Comparison of ENCODE assay signal across 8 cellular contexts in the genomic region with DNA sequence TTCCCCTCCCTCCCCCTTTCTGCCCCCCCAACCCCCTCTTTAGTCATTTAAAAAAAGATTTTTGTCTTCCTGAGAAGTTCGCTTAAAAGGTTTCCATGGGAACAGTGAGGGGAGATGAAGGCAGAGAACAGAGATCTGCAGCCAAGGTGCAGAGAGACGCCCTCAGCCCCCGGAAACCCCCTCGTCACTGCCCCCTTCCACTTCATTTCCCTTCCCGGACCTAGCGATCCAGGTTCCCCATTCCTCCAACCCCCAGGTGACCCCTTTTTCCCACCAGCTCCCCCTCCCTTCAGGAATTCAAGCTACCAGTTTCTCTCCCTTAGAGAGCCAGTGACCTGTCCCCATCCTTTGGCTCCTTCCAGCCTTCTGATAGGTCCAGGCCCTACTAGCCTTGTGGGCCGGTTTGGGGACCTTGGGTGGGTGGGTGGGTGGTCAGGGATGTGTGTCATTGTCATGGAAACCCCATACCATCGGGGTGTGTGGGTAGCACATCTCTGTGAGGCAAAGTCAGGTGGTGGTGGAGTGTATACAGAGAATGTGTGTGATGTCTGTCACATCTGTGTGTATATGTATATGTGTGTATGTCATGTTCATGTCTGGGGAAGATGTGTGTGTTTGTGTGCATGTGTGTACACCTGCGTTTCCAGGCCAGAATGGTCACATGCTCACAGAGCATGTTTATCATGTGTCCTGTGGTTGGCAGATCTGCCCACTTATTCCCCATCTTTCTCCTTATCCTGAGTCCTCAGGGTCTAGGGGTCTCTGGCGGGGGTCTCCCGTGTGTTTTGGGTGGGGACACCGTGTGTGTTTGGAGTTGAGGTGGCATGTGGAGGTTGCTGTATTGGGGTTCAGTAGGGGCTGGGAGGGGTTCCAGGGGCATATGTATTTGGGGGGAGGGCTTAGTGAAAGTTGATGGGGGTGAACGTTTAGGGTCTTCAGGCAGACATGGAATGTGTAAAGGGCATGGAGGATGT. TPM values are rescaled to one million over a fixed set of nuclear protein-coding genes. Genes with fewer than 3 reads are reported as not detected.
A peak's percentile ranks its signal among the peaks of the same experiment; 100 is the strongest.
DNase-seq lines count a peak whose midpoint lies in the region; ATAC-seq lines count a peak whose summit lies in the region.

No MANE protein-coding gene starts in this region.

- H3K4me1 ChIP-seq in NT2/D1 (ENCODE audit: insufficient read depth, insufficient read length) = peaks cover 19% of the 10 kb centered on the region
- peaks cover 63% of the 10 kb centered on the region for H3K4me1 ChIP-seq in mononuclear cell (ENCODE audit: insufficient read depth, low read length)

- DNase-seq in ELR (ENCODE audit: low read depth) = peak; percentile 33
- DNase-seq in NT2/D1 (ENCODE audit: low read depth, low spot score) = no peak
- DNase-seq in central memory CD4-positive, alpha-beta T cell = peak; percentile 56
- no peak for DNase-seq in HPDE6-E6E7 (ENCODE audit: extremely low spot score)
- no peak for DNase-seq in mesenteric fat pad (ENCODE audit: low spot score)

- peaks cover 20% of the 10 kb centered on the region for H3K36me3 ChIP-seq in NT2/D1 (ENCODE audit: insufficient read depth, insufficient read length, low read length)

- H3K9ac ChIP-seq in NT2/D1 (ENCODE audit: insufficient read length, low read depth) = peak overlapping the region; percentile 79

- no peaks in the 10 kb centered on the region for H3K9me3 ChIP-seq in NT2/D1 (ENCODE audit: insufficient read depth, low read length)
- H3K9me3 ChIP-seq in mononuclear cell (ENCODE audit: low read depth, low read length) = no peaks in the 10 kb centered on the region

- ATAC-seq in GM18870 (IDR thresholded peaks at IDR 0.05; ENCODE audit: unreplicated experiment) (no peak), GM18909 (IDR thresholded peaks at IDR 0.05; ENCODE audit: poor library complexity, unreplicated experiment) (no peak)

- H3K27me3 ChIP-seq in NT2/D1 (ENCODE audit: insufficient read depth, insufficient read length) (no peaks in the 10 kb centered on the region), mononuclear cell (ENCODE audit: insufficient read depth, low read length) (no peaks in the 10 kb centered on the region)

- peak overlapping the region; percentile 54 for H3K4me3 ChIP-seq in NT2/D1 (ENCODE audit: insufficient read length, low read depth)
- H3K4me3 ChIP-seq in mononuclear cell (ENCODE audit: low read length) = peak overlapping the region; percentile 42

RNA-seq across cellular contexts. Expression of gene SYNGAP1, which starts 7.0 kb away (rescaled TPM):
- total RNA-seq in mononuclear cell (10.5 TPM), mesenteric fat pad (14.1 TPM)

RNA-seq across cellular contexts. Expression of gene CUTA, which starts 9.0 kb away (rescaled TPM):
- total RNA-seq in mononuclear cell = 66.3 TPM
- 103 TPM for total RNA-seq in mesenteric fat pad

RNA-seq across cellular contexts. Expression of gene PHF1, which starts 16.1 kb away (rescaled TPM):
- total RNA-seq in mononuclear cell = 78.5 TPM
- total RNA-seq in mesenteric fat pad = 42.5 TPM

RNA-seq across cellular contexts. Expression of gene ZBTB9, which starts 27.5 kb away (rescaled TPM):
- 3.5 TPM for total RNA-seq in mononuclear cell
- total RNA-seq in mesenteric fat pad = 4.6 TPM

RNA-seq across cellular contexts. Expression of gene KIFC1, which starts 35.3 kb away (rescaled TPM):
- 0.94 TPM for total RNA-seq in mononuclear cell
- total RNA-seq in mesenteric fat pad = 0.19 TPM

Comparison
In these comparisons a context has a peak if more than half of its experiments do, and no peak if none do; other contexts are left out.
1. DNase-seq: peak in ELR (single experiment) and central memory CD4-positive, alpha-beta T cell (single experiment); none in NT2/D1 (single experiment), HPDE6-E6E7 (single experiment) and mesenteric fat pad (single experiment).